1 cellular context compared by ENCODE assay signal in the genomic region with DNA sequence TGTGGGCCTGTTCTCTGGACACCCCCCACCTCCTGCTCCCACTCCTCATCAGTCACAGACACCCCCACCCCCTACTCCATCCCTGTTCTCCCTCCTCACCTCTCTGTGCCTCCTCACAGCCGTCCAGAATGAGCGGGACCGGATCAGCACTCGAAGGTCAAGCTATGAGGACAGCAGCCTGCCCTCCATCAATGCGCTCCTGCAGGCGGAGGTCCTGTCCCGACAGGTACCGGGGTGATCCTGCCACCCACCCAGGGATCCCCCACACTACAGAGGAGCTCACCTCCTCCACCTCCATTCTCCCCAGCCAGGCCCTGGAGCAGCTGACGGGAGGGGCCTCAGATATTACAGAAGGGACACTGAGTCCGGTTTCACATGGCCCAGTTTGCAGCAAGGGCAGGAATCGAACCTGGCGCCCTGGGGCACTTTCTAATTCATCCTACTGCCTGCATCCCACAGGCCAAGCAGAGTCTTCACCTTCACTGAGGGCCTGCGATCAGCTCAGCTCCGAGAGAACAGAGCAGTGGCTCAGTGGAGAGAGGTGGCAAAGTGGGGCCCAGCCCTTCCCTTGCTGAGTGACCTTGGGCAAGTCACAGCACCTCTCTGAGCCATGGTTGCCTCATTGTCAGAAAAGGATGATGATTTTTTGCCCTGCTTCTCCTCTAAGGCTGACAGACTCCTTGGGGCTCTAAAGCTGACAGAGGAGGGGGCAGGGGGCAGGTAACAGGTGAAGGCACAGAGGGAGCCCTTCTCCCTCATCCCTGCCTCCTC.
TF ChIP-seq lines count a peak whose summit lies in the region.

No MANE protein-coding gene starts in this region.

TF ChIP-seq in HepG2, 621 proteins besides CTCF, POLR2A, EP300 and RAD21 (continued from another document):
- TF ChIP-seq ZNF773 (CRISPR knock-in tag; IDR thresholded peaks at IDR 0.05; ENCODE audit: borderline replicate concordance) (no peak), ATAD3A (CRISPR knock-in tag; IDR thresholded peaks at IDR 0.05) (0 out of 2 replicates have a peak, but pooled peaks have one; percentile 64), ZMYM3 (CRISPR knock-in tag; IDR thresholded peaks at IDR 0.05) (peak; percentile 94), ELF1 (CRISPR knock-in tag; IDR thresholded peaks at IDR 0.05) (no peak), ZFP41 (CRISPR knock-in tag; IDR thresholded peaks at IDR 0.05; ENCODE audit: borderline replicate concordance) (0 out of 2 replicates have a peak, but pooled peaks have one; percentile 35), ZNF160 (CRISPR knock-in tag; IDR thresholded peaks at IDR 0.05) (no peak), DMAP1 (CRISPR knock-in tag; IDR thresholded peaks at IDR 0.05) (no peak), SOX6 (IDR thresholded peaks at IDR 0.05) (no peak), SOX6 (CRISPR knock-in tag; IDR thresholded peaks at IDR 0.05) (0 out of 2 replicates have a peak, but pooled peaks have one; percentile 18), ZNF879 (CRISPR knock-in tag; IDR thresholded peaks at IDR 0.05) (no peak), ZNF275 (CRISPR knock-in tag; IDR thresholded peaks at IDR 0.05; ENCODE audit: borderline replicate concordance) (no peak), SALL1 (CRISPR knock-in tag; IDR thresholded peaks at IDR 0.05) (peak; percentile 46), AGO1 (IDR thresholded peaks at IDR 0.05; ENCODE audit: low read depth, low read length, poor library complexity, severe bottlenecking) (peak; percentile 28), RERE (CRISPR knock-in tag; IDR thresholded peaks at IDR 0.05; ENCODE audit: low read depth) (no peak), ZNF451 (CRISPR knock-in tag; IDR thresholded peaks at IDR 0.05) (peak; percentile 42; the same call in 1 of the 2 replicates), ZNF576 (CRISPR knock-in tag; IDR thresholded peaks at IDR 0.05) (0 out of 2 replicates have a peak, but pooled peaks have one; percentile 35), ZNF605 (CRISPR knock-in tag; IDR thresholded peaks at IDR 0.05) (no peak), ZNF619 (CRISPR knock-in tag; IDR thresholded peaks at IDR 0.05) (0 out of 2 replicates have a peak, but pooled peaks have one; percentile 1), IRF9 (CRISPR knock-in tag; IDR thresholded peaks at IDR 0.05; ENCODE audit: borderline replicate concordance) (0 out of 2 replicates have a peak, but pooled peaks have one; percentile 65), RBM22 (optimal IDR thresholded peaks at IDR 0.05; ENCODE audit: low read length) (peak; percentile 96), ZSCAN25 (CRISPR knock-in tag; IDR thresholded peaks at IDR 0.05) (peak; percentile 43; the same call in 1 of the 2 replicates), ZNF350 (CRISPR knock-in tag; IDR thresholded peaks at IDR 0.05; ENCODE audit: borderline replicate concordance, low read depth) (0 out of 2 replicates have a peak, but pooled peaks have one; percentile 12), ZSCAN21 (CRISPR knock-in tag; IDR thresholded peaks at IDR 0.05; ENCODE audit: borderline replicate concordance) (0 out of 2 replicates have a peak, but pooled peaks have one; percentile 16), ZNF543 (CRISPR knock-in tag; IDR thresholded peaks at IDR 0.05) (no peak), U2AF1 (optimal IDR thresholded peaks at IDR 0.05; ENCODE audit: low read depth, low read length) (peak; percentile 36), KDM5B (CRISPR knock-in tag; IDR thresholded peaks at IDR 0.05; ENCODE audit: borderline replicate concordance) (peak; percentile 29; the same call in 1 of the 2 replicates), NR2F2 (IDR thresholded peaks at IDR 0.05; ENCODE audit: borderline replicate concordance, low read depth) (0 out of 2 replicates have a peak, but pooled peaks have one; percentile 12), AGO2 (optimal IDR thresholded peaks at IDR 0.05; ENCODE audit: low read depth, low read length) (peak; percentile 83), POLR2G (IDR thresholded peaks at IDR 0.05; ENCODE audit: low read depth, low read length) (0 out of 2 replicates have a peak, but pooled peaks have one; percentile 18), ZNF883 (CRISPR knock-in tag; IDR thresholded peaks at IDR 0.05; ENCODE audit: not compliant biosample characterization) (peak; percentile 6), XRCC5 (optimal IDR thresholded peaks at IDR 0.05; ENCODE audit: low read length) (peak; percentile 3), ZNF768 (CRISPR knock-in tag; IDR thresholded peaks at IDR 0.05) (peak; percentile 99), ZFP36 (IDR thresholded peaks at IDR 0.05; ENCODE audit: borderline replicate concordance, low read depth, low read length, partially characterized antibody) (peak; percentile 43), HES4 (CRISPR knock-in tag; IDR thresholded peaks at IDR 0.05; ENCODE audit: borderline replicate concordance) (0 out of 2 replicates have a peak, but pooled peaks have one; percentile 24), ZNF710 (CRISPR knock-in tag; IDR thresholded peaks at IDR 0.05; ENCODE audit: borderline replicate concordance) (peak; percentile 32; the same call in 1 of the 2 replicates), RARA (CRISPR knock-in tag; IDR thresholded peaks at IDR 0.05) (no peak), FOXO1 (CRISPR knock-in tag; IDR thresholded peaks at IDR 0.05) (no peak), HDAC2 (CRISPR knock-in tag; IDR thresholded peaks at IDR 0.05) (0 out of 2 replicates have a peak, but pooled peaks have one; percentile 12)
- TF ChIP-seq, protein P1, sequence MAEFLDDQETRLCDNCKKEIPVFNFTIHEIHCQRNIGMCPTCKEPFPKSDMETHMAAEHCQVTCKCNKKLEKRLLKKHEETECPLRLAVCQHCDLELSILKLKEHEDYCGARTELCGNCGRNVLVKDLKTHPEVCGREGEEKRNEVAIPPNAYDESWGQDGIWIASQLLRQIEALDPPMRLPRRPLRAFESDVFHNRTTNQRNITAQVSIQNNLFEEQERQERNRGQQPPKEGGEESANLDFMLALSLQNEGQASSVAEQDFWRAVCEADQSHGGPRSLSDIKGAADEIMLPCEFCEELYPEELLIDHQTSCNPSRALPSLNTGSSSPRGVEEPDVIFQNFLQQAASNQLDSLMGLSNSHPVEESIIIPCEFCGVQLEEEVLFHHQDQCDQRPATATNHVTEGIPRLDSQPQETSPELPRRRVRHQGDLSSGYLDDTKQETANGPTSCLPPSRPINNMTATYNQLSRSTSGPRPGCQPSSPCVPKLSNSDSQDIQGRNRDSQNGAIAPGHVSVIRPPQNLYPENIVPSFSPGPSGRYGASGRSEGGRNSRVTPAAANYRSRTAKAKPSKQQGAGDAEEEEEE (CRISPR knock-in tag; IDR thresholded peaks at IDR 0.05; ENCODE audit: borderline replicate concordance) = 0 out of 2 replicates have a peak, but pooled peaks have one; percentile 88
- TF ChIP-seq, protein P2, sequence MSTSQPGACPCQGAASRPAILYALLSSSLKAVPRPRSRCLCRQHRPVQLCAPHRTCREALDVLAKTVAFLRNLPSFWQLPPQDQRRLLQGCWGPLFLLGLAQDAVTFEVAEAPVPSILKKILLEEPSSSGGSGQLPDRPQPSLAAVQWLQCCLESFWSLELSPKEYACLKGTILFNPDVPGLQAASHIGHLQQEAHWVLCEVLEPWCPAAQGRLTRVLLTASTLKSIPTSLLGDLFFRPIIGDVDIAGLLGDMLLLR (CRISPR knock-in tag; IDR thresholded peaks at IDR 0.05) = 0 out of 2 replicates have a peak, but pooled peaks have one; percentile 24
